ENCODE assay signal across 1 cellular context in genomic region chr11:115475564-115475963, GRCh38.
TF ChIP-seq lines count a peak whose summit lies in the region.

No MANE protein-coding gene starts in this region.

TF ChIP-seq in HepG2, 621 proteins besides CTCF, POLR2A, EP300 and RAD21 (continued from another document and continues in another):
- peak; percentile 69; the same call in 1 of the 2 replicates for TF ChIP-seq ARID3A (IDR thresholded peaks at IDR 0.05; ENCODE audit: low read depth, low read length)
- no peak for TF ChIP-seq NPAS2 (CRISPR knock-in tag; IDR thresholded peaks at IDR 0.05; ENCODE audit: borderline replicate concordance)
- no peak for TF ChIP-seq KIAA2018 (CRISPR knock-in tag; IDR thresholded peaks at IDR 0.05; ENCODE audit: borderline replicate concordance)
- TF ChIP-seq ZMYM4 (CRISPR knock-in tag; IDR thresholded peaks at IDR 0.05): peak; percentile 59; the same call in 1 of the 2 replicates
- no peak for TF ChIP-seq MLX (CRISPR knock-in tag; IDR thresholded peaks at IDR 0.05)
- no peak for TF ChIP-seq ZNF83 (CRISPR knock-in tag; IDR thresholded peaks at IDR 0.05; ENCODE audit: borderline replicate concordance)
- TF ChIP-seq SMAD3 (CRISPR knock-in tag; IDR thresholded peaks at IDR 0.05): 0 out of 2 replicates have a peak, but pooled peaks have one; percentile 45
- TF ChIP-seq ZNF101 (CRISPR knock-in tag; IDR thresholded peaks at IDR 0.05; ENCODE audit: borderline replicate concordance, low read depth): no peak
- peak; percentile 51; the same call in 1 of the 2 replicates for TF ChIP-seq MIXL1 (CRISPR knock-in tag; IDR thresholded peaks at IDR 0.05)
- TF ChIP-seq RCOR2 (CRISPR knock-in tag; IDR thresholded peaks at IDR 0.05): 0 out of 2 replicates have a peak, but pooled peaks have one; percentile 27
- no peak for TF ChIP-seq STAT6 (CRISPR knock-in tag; IDR thresholded peaks at IDR 0.05; ENCODE audit: borderline replicate concordance)
- peak; percentile 22 for TF ChIP-seq SKI (IDR thresholded peaks at IDR 0.05; ENCODE audit: partially characterized antibody)
- TF ChIP-seq ZMAT3 (CRISPR knock-in tag; conservative IDR thresholded peaks at IDR 0.05): no peak
- no peak for TF ChIP-seq ZNF816 (CRISPR knock-in tag; IDR thresholded peaks at IDR 0.05; ENCODE audit: borderline replicate concordance)
- TF ChIP-seq FOXA3 (CRISPR knock-in tag; IDR thresholded peaks at IDR 0.05): peak; percentile 50; the same call in 1 of the 2 replicates
- TF ChIP-seq ONECUT2 (CRISPR knock-in tag; IDR thresholded peaks at IDR 0.05): peak; percentile 91
- no peak for TF ChIP-seq ESRRA (CRISPR knock-in tag; IDR thresholded peaks at IDR 0.05; ENCODE audit: low read depth)
- TF ChIP-seq ZNF646 (CRISPR knock-in tag; IDR thresholded peaks at IDR 0.05): no peak
- no peak for TF ChIP-seq ZNF350 (CRISPR knock-in tag; IDR thresholded peaks at IDR 0.05; ENCODE audit: borderline replicate concordance, low read depth)
- TF ChIP-seq CHD2 (IDR thresholded peaks at IDR 0.05; ENCODE audit: low read depth, low read length): no peak
- TF ChIP-seq KDM5A (IDR thresholded peaks at IDR 0.05; ENCODE audit: borderline replicate concordance, low read length): no peak
- TF ChIP-seq TAF15 (IDR thresholded peaks at IDR 0.05; ENCODE audit: low read depth, low read length, poor library complexity, severe bottlenecking): no peak
- peak; percentile 62 for TF ChIP-seq PAXIP1 (CRISPR knock-in tag; conservative IDR thresholded peaks at IDR 0.05)
- TF ChIP-seq NR0B2 (CRISPR knock-in tag; IDR thresholded peaks at IDR 0.05): no peak
- peak; percentile 30; the same call in 1 of the 2 replicates for TF ChIP-seq BCL6 (CRISPR knock-in tag; IDR thresholded peaks at IDR 0.05)
- TF ChIP-seq ATAD3A (CRISPR knock-in tag; IDR thresholded peaks at IDR 0.05): no peak
- peak; percentile 51; the same call in 1 of the 2 replicates for TF ChIP-seq GATAD2A (CRISPR knock-in tag; IDR thresholded peaks at IDR 0.05)
- peak; percentile 33; the same call in 1 of the 2 replicates for TF ChIP-seq RXRB (CRISPR knock-in tag; IDR thresholded peaks at IDR 0.05; ENCODE audit: borderline replicate concordance)
- peak; percentile 37; the same call in 1 of the 2 replicates for TF ChIP-seq EHMT2 (IDR thresholded peaks at IDR 0.05; ENCODE audit: borderline replicate concordance, low read depth, low read length)
- 0 out of 2 replicates have a peak, but pooled peaks have one; percentile 34 for TF ChIP-seq ZNF761 (CRISPR knock-in tag; conservative IDR thresholded peaks at IDR 0.05)
- peak; percentile 22; the same call in 1 of the 2 replicates for TF ChIP-seq SAP130 (CRISPR knock-in tag; IDR thresholded peaks at IDR 0.05; ENCODE audit: low read depth)
